Comparison of ENCODE assay signal across 15 cellular contexts in the genomic region with DNA sequence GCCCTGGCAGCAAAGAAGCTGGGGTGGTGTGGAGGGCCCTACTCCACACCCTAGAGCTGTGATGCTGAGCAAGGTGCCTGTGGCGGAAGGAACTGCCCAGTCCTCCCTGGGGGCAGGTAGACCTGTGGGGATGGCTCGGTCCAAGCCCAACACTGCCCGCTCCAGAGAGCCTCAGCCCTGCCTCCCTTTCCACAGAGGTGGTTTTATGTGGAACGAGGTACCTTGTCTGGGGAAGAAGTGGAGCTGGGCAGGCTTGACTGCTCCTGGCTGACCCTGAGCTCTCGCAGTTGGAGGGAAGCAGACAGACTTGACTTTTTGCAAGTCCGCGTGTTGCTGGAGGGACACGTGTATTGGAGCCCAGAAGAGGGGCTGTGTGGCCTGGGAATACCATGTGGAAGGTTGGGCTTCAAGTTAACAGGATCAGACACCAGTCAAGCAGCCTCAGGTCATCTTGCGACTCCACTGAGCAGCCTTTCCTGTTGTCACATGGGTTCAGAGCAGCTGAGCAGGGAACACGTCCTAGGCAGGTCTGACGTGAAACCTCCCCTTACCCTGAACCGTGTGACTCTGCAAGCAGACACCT.
A peak's percentile ranks its signal among the peaks of the same experiment; 100 is the strongest.
DNase-seq lines count a peak whose midpoint lies in the region; ATAC-seq and TF ChIP-seq lines count a peak whose summit lies in the region.
"Had no signal": no experiment of that assay in that cellular context is flagged by ENCODE, and none has a peak within 500 bp of the region (broad histone marks: within the 10 kb centered on the region; RNA-seq: fewer than 3 reads in every experiment).

No MANE protein-coding gene starts in this region.

- H3K36me3 Mint-ChIP-seq in T-helper 17 cell (ENCODE audit: low read depth) (peaks cover 3% of the 10 kb centered on the region), nephron (ENCODE audit: low read depth) (no peaks in the 10 kb centered on the region)

- peaks cover 19% of the 10 kb centered on the region for H3K4me1 Mint-ChIP-seq in stimulated activated naive CD8-positive, alpha-beta T cell treated with anti-CD3 and anti-CD28 coated beads, Interleukin-15, amount 100 ng/mL, for 72 hours
- peaks cover 17% of the 10 kb centered on the region for H3K4me1 Mint-ChIP-seq in T-helper 17 cell
- H3K4me1 Mint-ChIP-seq in nephron: peaks cover 40% of the 10 kb centered on the region

- peak overlapping the region; percentile 1 to 78 for H3K27ac Mint-ChIP-seq in stimulated activated naive CD8-positive, alpha-beta T cell treated with anti-CD3 and anti-CD28 coated beads, Interleukin-15, amount 100 ng/mL, for 72 hours
- H3K27ac Mint-ChIP-seq in T-helper 17 cell (peak overlapping the region; percentile 57), nephron (peak overlapping the region; percentile 4 to 24 (median 5))

- no peak for ATAC-seq in stimulated activated naive CD8-positive, alpha-beta T cell treated with anti-CD3 and anti-CD28 coated beads, Interleukin-15, amount 100 ng/mL, for 72 hours
- ATAC-seq in stimulated activated naive CD8-positive, alpha-beta T cell treated with anti-CD3 and anti-CD28 coated beads, Interleukin-15, Interleukin-2, amounts not matched to agents 100 U/mL and 50 U/mL, for 24 hours: no peak
- no peak for ATAC-seq in T-helper 17 cell
- ATAC-seq: PC-3 had no signal

- no peaks in the 10 kb centered on the region for H3K9me3 ChIP-seq in T-helper 17 cell (ENCODE audit: control insufficient read depth, low read length, poor library complexity, severe bottlenecking)
- H3K9me3 ChIP-seq: SJCRH30 had no signal

- H3K27me3 Mint-ChIP-seq in stimulated activated naive CD8-positive, alpha-beta T cell treated with anti-CD3 and anti-CD28 coated beads, Interleukin-15, amount 100 ng/mL, for 72 hours: peaks cover 79% of the 10 kb centered on the region
- peaks cover 11% of the 10 kb centered on the region for H3K27me3 Mint-ChIP-seq in T-helper 17 cell
- peaks cover 20% of the 10 kb centered on the region for H3K27me3 Mint-ChIP-seq in nephron (ENCODE audit: low read depth)

- H3K9me3 Mint-ChIP-seq in stimulated activated naive CD8-positive, alpha-beta T cell treated with anti-CD3 and anti-CD28 coated beads, Interleukin-15, amount 100 ng/mL, for 72 hours: no peaks in the 10 kb centered on the region
- no peaks in the 10 kb centered on the region for H3K9me3 Mint-ChIP-seq in nephron

- DNase-seq in stimulated activated naive CD8-positive, alpha-beta T cell treated with anti-CD3 and anti-CD28 coated beads, Interleukin-15, amount 100 ng/mL, for 72 hours: no peak
- no peak for DNase-seq in stimulated activated naive CD8-positive, alpha-beta T cell treated with anti-CD3 and anti-CD28 coated beads, Interleukin-15, Interleukin-2, amounts not matched to agents 100 U/mL and 50 U/mL, for 24 hours
- no peak for DNase-seq in T-helper 17 cell
- no peak for DNase-seq in dedifferentiated amniotic fluid mesenchymal stem cell (ENCODE audit: extremely low spot score)
- no peak for DNase-seq in HUDEP-2 (lab: John Stamatoyannopoulos, UW; ENCODE audit: unreplicated experiment in 76 of 76)
- no peak for DNase-seq in amygdala (lab: John Stamatoyannopoulos, UW)
- DNase-seq: ACHN, GDM1, NCI-H1417, NCI-H187 treated with DMSO at 0.1 percent for 48 hours, NCI-H226, NCI-H524, PC-3, SJCRH30 had no signal

- H3K4me3 Mint-ChIP-seq in stimulated activated naive CD8-positive, alpha-beta T cell treated with anti-CD3 and anti-CD28 coated beads, Interleukin-15, amount 100 ng/mL, for 72 hours: no peak overlapping the region
- H3K4me3 Mint-ChIP-seq in T-helper 17 cell: no peak overlapping the region
- H3K4me3 Mint-ChIP-seq in nephron: peak overlapping the region in 1 of 3 experiments; percentile 43

- TF ChIP-seq CTCF in nephron (IDR thresholded peaks at IDR 0.05; ENCODE audit: unreplicated experiment in 3 of 3): no peak

Comparison
In these comparisons a context has a peak if more than half of its experiments do, and no peak if none do; other contexts are left out.
1. H3K27ac Mint-ChIP-seq: peak in every context shown above with its lines; median percentile 57 in T-helper 17 cell; 40 in stimulated activated naive CD8-positive, alpha-beta T cell treated with anti-CD3 and anti-CD28 coated beads, Interleukin-15, amount 100 ng/mL, for 72 hours; 5 in nephron.